2 cellular contexts compared by ENCODE assay signal in genomic region chr2:68920481-68921170, GRCh38.
TF ChIP-seq lines count a peak whose summit lies in the region.

No MANE protein-coding gene starts in this region.

TF ChIP-seq in GM23338, 12 proteins besides CTCF, POLR2A, EP300 and RAD21:
- TF ChIP-seq NANOG (IDR thresholded peaks at IDR 0.05; ENCODE audit: borderline replicate concordance), result no peak
- TF ChIP-seq REST (IDR thresholded peaks at IDR 0.05; ENCODE audit: unreplicated experiment), result no peak
- no peak for TF ChIP-seq EZH2 (IDR thresholded peaks at IDR 0.05; ENCODE audit: low read depth, unreplicated experiment)
- no peak for TF ChIP-seq ETS1 (IDR thresholded peaks at IDR 0.05)
- no peak for TF ChIP-seq CREB1 (CRISPR knock-in tag; IDR thresholded peaks at IDR 0.05; ENCODE audit: low read depth)
- TF ChIP-seq POLR2AphosphoS5 (IDR thresholded peaks at IDR 0.05; ENCODE audit: low read depth), result no peak
- TF ChIP-seq STAT1 (IDR thresholded peaks at IDR 0.05; ENCODE audit: unreplicated experiment), result no peak
- no peak for TF ChIP-seq EZH2phosphoT487 (IDR thresholded peaks at IDR 0.05; ENCODE audit: unreplicated experiment)
- no peak for TF ChIP-seq ZNF462 (CRISPR knock-in tag; IDR thresholded peaks at IDR 0.05)
- TF ChIP-seq ZNF114 (CRISPR knock-in tag; IDR thresholded peaks at IDR 0.05), result no peak
- no peak for TF ChIP-seq ZNF331 (CRISPR knock-in tag; IDR thresholded peaks at IDR 0.05; ENCODE audit: low read depth)
- no peak for TF ChIP-seq JUNB (IDR thresholded peaks at IDR 0.05; ENCODE audit: unreplicated experiment)
TF ChIP-seq in GM23338: peak in this region for 0.

TF ChIP-seq in HepG2, 621 proteins besides CTCF, POLR2A, EP300 and RAD21:
- TF ChIP-seq ZNF180 (CRISPR knock-in tag; IDR thresholded peaks at IDR 0.05; ENCODE audit: borderline replicate concordance, low read depth), result no peak
- TF ChIP-seq ATF5 (CRISPR knock-in tag; IDR thresholded peaks at IDR 0.05; ENCODE audit: low read depth), result no peak
- 0 out of 2 replicates have a peak, but pooled peaks have one; percentile 14 for TF ChIP-seq KAT2B (IDR thresholded peaks at IDR 0.05; ENCODE audit: borderline replicate concordance, low read depth, low read length)
- no peak for TF ChIP-seq FOXA1 (IDR thresholded peaks at IDR 0.05)
- TF ChIP-seq FOXA1 (CRISPR knock-in tag; IDR thresholded peaks at IDR 0.05), result peak; percentile 51
- no peak for TF ChIP-seq ZBED4 (CRISPR knock-in tag; IDR thresholded peaks at IDR 0.05; ENCODE audit: borderline replicate concordance)
- no peak for TF ChIP-seq PRMT3 (CRISPR knock-in tag; IDR thresholded peaks at IDR 0.05; ENCODE audit: borderline replicate concordance, low read depth)
- 0 out of 2 replicates have a peak, but pooled peaks have one; percentile 35 for TF ChIP-seq THRA (CRISPR knock-in tag; IDR thresholded peaks at IDR 0.05; ENCODE audit: borderline replicate concordance)
- 0 out of 2 replicates have a peak, but pooled peaks have one; percentile 32 for TF ChIP-seq RARA (CRISPR knock-in tag; IDR thresholded peaks at IDR 0.05)
- TF ChIP-seq FOXA3 (CRISPR knock-in tag; IDR thresholded peaks at IDR 0.05), result 0 out of 2 replicates have a peak, but pooled peaks have one; percentile 16
- TF ChIP-seq ZNF614 (CRISPR knock-in tag; IDR thresholded peaks at IDR 0.05; ENCODE audit: borderline replicate concordance), result no peak
- TF ChIP-seq NFYB (CRISPR knock-in tag; IDR thresholded peaks at IDR 0.05), result no peak
- TF ChIP-seq KLF12 (CRISPR knock-in tag; IDR thresholded peaks at IDR 0.05; ENCODE audit: borderline replicate concordance), result no peak
- TF ChIP-seq KLF11 (CRISPR knock-in tag; IDR thresholded peaks at IDR 0.05), result no peak
